26 cellular contexts compared by ENCODE assay signal in the genomic region with DNA sequence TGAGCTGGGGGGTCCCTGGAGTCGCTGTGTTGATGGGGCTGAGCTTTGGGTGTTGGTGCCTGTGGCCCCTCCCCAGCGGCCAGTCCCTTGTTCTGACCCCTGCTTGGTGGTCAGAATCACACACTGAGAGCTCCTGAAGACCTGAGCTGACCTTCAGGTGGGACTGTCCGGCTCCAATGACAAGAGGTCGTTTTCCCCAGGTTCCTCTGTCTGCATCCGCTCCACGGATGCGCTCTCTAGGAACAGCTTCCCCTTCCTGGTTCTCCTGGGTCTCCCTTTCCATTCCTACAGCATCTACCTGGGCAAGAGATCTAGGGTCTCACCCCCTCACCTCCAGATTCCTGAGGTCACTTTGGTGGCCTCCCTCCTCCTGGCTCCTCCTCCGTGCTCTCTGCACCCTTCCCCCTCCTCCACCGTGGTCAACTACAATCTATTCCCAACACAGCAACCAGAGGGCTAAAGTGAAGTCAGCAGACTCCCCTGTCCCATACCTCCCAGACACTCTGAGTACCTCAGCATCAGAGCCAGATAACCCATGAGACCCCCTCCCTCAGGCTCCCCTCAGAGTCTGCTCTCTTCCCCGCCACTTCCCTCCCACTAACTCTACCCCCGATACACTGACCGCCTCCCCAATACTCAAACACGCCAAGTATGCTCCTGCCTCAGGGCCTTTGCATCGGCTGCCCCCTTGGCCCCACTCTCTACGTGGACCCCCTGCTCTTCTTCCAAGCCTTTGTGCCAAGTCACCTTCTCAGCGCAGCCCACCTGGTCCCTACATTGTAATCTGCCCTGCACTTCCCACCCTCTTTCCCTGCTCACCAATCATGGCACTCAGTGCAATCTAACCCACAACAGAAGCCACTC. TPM values are rescaled to one million over a fixed set of nuclear protein-coding genes. Genes with fewer than 3 reads are reported as not detected.
"Had no signal": no experiment of that assay in that cellular context is flagged by ENCODE, and none has a peak within 500 bp of the region (broad histone marks: within the 10 kb centered on the region; RNA-seq: fewer than 3 reads in every experiment).

No MANE protein-coding gene starts in this region.

- H3K27ac ChIP-seq: esophagus muscularis mucosa, foreskin keratinocyte, lower lobe of right lung, ovary, psoas muscle, thyroid gland, upper lobe of right lung had no signal

- H3K4me3 ChIP-seq: breast epithelium, esophagus muscularis mucosa, left lung, lower lobe of right lung, ovary, psoas muscle, smooth muscle cell, stomach, thyroid gland, upper lobe of right lung had no signal

- H3K36me3 ChIP-seq: breast epithelium, esophagus muscularis mucosa, left lung, lower lobe of right lung, ovary, stomach, thyroid gland, upper lobe of right lung had no signal

- FAIRE-seq: islet of Langerhans had no signal

- DNase-seq: activated CD4-positive, alpha-beta T cell treated with anti-CD3 and anti-CD28 coated beads for 36 hours; activated CD4-positive, CD25-positive, alpha-beta regulatory T cell; activated CD8-positive, alpha-beta T cell treated with anti-CD3 and anti-CD28 coated beads, Interleukin-2, amount 10 ng/mL, durations not matched to agents 7 days and 5 days; activated naive CD4-positive, alpha-beta T cell; activated T-cell treated with anti-CD3 and anti-CD28 coated beads for 4 hours; activated T-cell treated with anti-CD3 and anti-CD28 coated beads, Interleukin-2, amount 50 U/mL, for 72 hours; central memory CD4-positive, alpha-beta T cell; foreskin keratinocyte; lower lobe of right lung; mesendoderm; natural killer cell; ovary; psoas muscle; stimulated activated CD4-positive, alpha-beta T cell treated with anti-CD3 and anti-CD28 coated beads, Interleukin-2, amount 100 ng/mL, for 24 hours; stimulated activated naive B cell treated with anti-CD40 and anti-IgM and Interleukin-4, amounts not matched to agents 10 μg/mL and 1 μg/mL and 100 μg/mL, for 72 hours; stomach; thyroid gland; upper lobe of right lung had no signal

- H3K27me3 ChIP-seq: breast epithelium, esophagus muscularis mucosa, foreskin keratinocyte, ovary, stomach, thyroid gland, upper lobe of right lung had no signal

- H3K9me3 ChIP-seq: breast epithelium, esophagus muscularis mucosa, left lung, lower lobe of right lung, ovary, psoas muscle, stomach, thyroid gland, upper lobe of right lung had no signal

RNA-seq across cellular contexts. Expression of a gene that starts 9.0 kb away (rescaled TPM):
- total RNA-seq: activated CD8-positive, alpha-beta T cell treated with anti-CD3 and anti-CD28 coated beads, Interleukin-2, amount 10 ng/mL, durations not matched to agents 7 days and 5 days; foreskin keratinocyte; smooth muscle cell; T-helper 2 cell treated with Interferon-gamma antibody and Interleukin-4, amounts not matched to agents 100 ng/mL and 5 ng/mL, for 36 hours had no signal
- polyA plus RNA-seq: foreskin keratinocyte, smooth muscle cell had no signal

RNA-seq across cellular contexts. Expression of a gene that starts 12.2 kb away (rescaled TPM):
- total RNA-seq: activated CD4-positive, alpha-beta T cell treated with anti-CD3 and anti-CD28 coated beads for 36 hours; activated CD8-positive, alpha-beta T cell treated with anti-CD3 and anti-CD28 coated beads, Interleukin-2, amount 10 ng/mL, durations not matched to agents 7 days and 5 days; activated naive CD4-positive, alpha-beta T cell treated with anti-CD3 and anti-CD28 coated beads, Interleukin-2, amount 50 U/mL, for 72 hours; mononuclear cell; natural killer cell; T-helper 2 cell treated with Interferon-gamma antibody and Interleukin-4, amounts not matched to agents 100 ng/mL and 5 ng/mL, for 36 hours had no signal
